Comparison of ENCODE assay signal across 13 cellular contexts in genomic region chr3:123884993-123885392, GRCh38. TPM values are rescaled to one million over a fixed set of nuclear protein-coding genes. Genes with fewer than 3 reads are reported as not detected.
DNase-seq lines count a peak whose midpoint lies in the region; ATAC-seq, FAIRE-seq and TF ChIP-seq lines count a peak whose summit lies in the region.
"Had no signal": no experiment of that assay in that cellular context is flagged by ENCODE, and none has a peak within 500 bp of the region (broad histone marks: within the 10 kb centered on the region; RNA-seq: fewer than 3 reads in every experiment).

No MANE protein-coding gene starts in this region.

- POLR2A ChIA-PET in BJ (lab: Charles Lee), result no interaction called here
- POLR2A ChIA-PET in naive thymus-derived CD8-positive, alpha-beta T cell (lab: Charles Lee), result no interaction called here

- H3K4me3 Mint-ChIP-seq in naive thymus-derived CD8-positive, alpha-beta T cell, result peak overlapping the region in 4 of 10 donors; percentile 5 to 68 (median 41)

- H3K4me3 ChIP-seq in BJ (ENCODE audit: low read depth, low read length), result peak overlapping the region; percentile 51
- H3K4me3 ChIP-seq in Loucy (ENCODE audit: low read length, poor library complexity, severe bottlenecking), result peak overlapping the region; percentile 78
- H3K4me3 ChIP-seq in choroid plexus epithelial cell (ENCODE audit: low read depth, low read length), result peak overlapping the region; percentile 65
- peak overlapping the region; percentile 44 for H3K4me3 ChIP-seq in neuron (ENCODE audit: low read length)
- H3K4me3 ChIP-seq: PC-9 had no signal

- H3K9ac ChIP-seq in Loucy (ENCODE audit: low read depth, low read length, poor library complexity, severe bottlenecking), result peak overlapping the region; percentile 50

- H3K27me3 Mint-ChIP-seq in naive thymus-derived CD8-positive, alpha-beta T cell, result peaks cover 28 to 77% (median 63%) of the 10 kb centered on the region in 5 donors

- H3K36me3 ChIP-seq in BJ (ENCODE audit: control insufficient read depth, insufficient read depth, low read length) (peaks cover 13% of the 10 kb centered on the region), Loucy (ENCODE audit: insufficient read depth, low read length) (no peaks in the 10 kb centered on the region), neuron (ENCODE audit: insufficient read depth, low read length) (no peaks in the 10 kb centered on the region)
- H3K36me3 ChIP-seq: lower lobe of right lung had no signal

- H4K20me1 ChIP-seq in Loucy (ENCODE audit: insufficient read depth, low read length, poor library complexity, severe bottlenecking), result no peaks in the 10 kb centered on the region

- H3K9me2 ChIP-seq in Loucy (replicated peaks; ENCODE audit: low read depth, low read length), result no peaks in the 10 kb centered on the region

- H3K4me1 Mint-ChIP-seq in naive thymus-derived CD8-positive, alpha-beta T cell, result peaks cover 4 to 19% (median 16%) of the 10 kb centered on the region in 4 donors

- H3K4me1 ChIP-seq in Loucy (ENCODE audit: insufficient read depth, low read length, poor library complexity, severe bottlenecking) (peaks cover 38% of the 10 kb centered on the region), neuron (ENCODE audit: insufficient read depth, low read length) (peaks cover 3% of the 10 kb centered on the region)

- H3K9me3 ChIP-seq in Loucy (ENCODE audit: insufficient read depth, low read depth, low read length) (no peaks in the 10 kb centered on the region), neuron (ENCODE audit: low read length) (no peaks in the 10 kb centered on the region)
- H3K9me3 ChIP-seq: lower lobe of right lung had no signal

- H3K27me3 ChIP-seq in BJ (ENCODE audit: control insufficient read depth, insufficient read depth, low read length) (no peaks in the 10 kb centered on the region), Loucy (ENCODE audit: insufficient read depth, low read length, poor library complexity, severe bottlenecking) (no peaks in the 10 kb centered on the region), neuron (ENCODE audit: insufficient read depth, low read length) (no peaks in the 10 kb centered on the region)

- peaks cover 0 to 4% (median 0%) of the 10 kb centered on the region in 3 donors for H3K36me3 Mint-ChIP-seq in naive thymus-derived CD8-positive, alpha-beta T cell

- no peaks in the 10 kb centered on the region for H3K79me2 ChIP-seq in Loucy (ENCODE audit: insufficient read depth, low read length)

- DNase-seq in BJ (ENCODE audit: low read depth) (no peak), choroid plexus epithelial cell (ENCODE audit: low read depth) (no peak), RCC 7860 (ENCODE audit: low spot score) (no peak), NCI-H187 (lab: John Stamatoyannopoulos, UW) (no peak), NCI-H2081 (lab: John Stamatoyannopoulos, UW) (no peak)
- DNase-seq in naive thymus-derived CD8-positive, alpha-beta T cell, result no peak

- no peak for FAIRE-seq in RCC 7860 (lab: Jason Lieb, UNC)
- FAIRE-seq: endometrium had no signal

- peaks cover 0 to 6% (median under 1%) of the 10 kb centered on the region in 9 donors for H3K9me3 Mint-ChIP-seq in naive thymus-derived CD8-positive, alpha-beta T cell
- H3K9me3 Mint-ChIP-seq: activated CD4-positive, alpha-beta memory T cell treated with anti-CD3 and anti-CD28 coated beads, Interleukin-2, amount 10 ng/mL, durations not matched to agents 7 days and 5 days had no signal

- TF ChIP-seq CTCF in BJ (IDR thresholded peaks at IDR 0.05; ENCODE audit: insufficient read depth, low read depth, low read length), result no peak
- TF ChIP-seq CTCF in Loucy (conservative IDR thresholded peaks at IDR 0.05; ENCODE audit: low read length), result no peak
- TF ChIP-seq CTCF in choroid plexus epithelial cell (conservative IDR thresholded peaks at IDR 0.05; ENCODE audit: low read depth, low read length), result no peak

- no peak overlapping the region for H3K27ac Mint-ChIP-seq in naive thymus-derived CD8-positive, alpha-beta T cell
- H3K27ac Mint-ChIP-seq: naive thymus-derived CD4-positive, alpha-beta T cell had no signal

- H3F3A ChIP-seq in Loucy (ENCODE audit: low read depth), result no peaks in the 10 kb centered on the region

- H2AFZ ChIP-seq in Loucy (ENCODE audit: low read length) (peak overlapping the region; percentile 88; the same call in 1 of the 2 replicates), neuron (ENCODE audit: low read depth, low read length) (no peak overlapping the region)
- H2AFZ ChIP-seq: PC-9 had no signal

- ATAC-seq in naive thymus-derived CD8-positive, alpha-beta T cell, result no peak

- peak overlapping the region; percentile 70 for H3K4me2 ChIP-seq in Loucy (ENCODE audit: low read depth, low read length, poor library complexity, severe bottlenecking)
- H3K4me2 ChIP-seq: PC-9 had no signal

- CTCF ChIA-PET in BJ (lab: Yijun Ruan, JAX), result no interaction called here

RNA-seq across cellular contexts. Expression of gene MYLK, which starts 0.9 kb away (rescaled TPM):
- polyA plus RNA-seq in BJ (2011; rRNA removed), result 407 and 734 TPM in 2 replicates
- 653 and 716 TPM in 2 replicates for polyA minus RNA-seq in BJ (2011; rRNA and poly(A)+ RNA removed)
- not detected for total RNA-seq in naive thymus-derived CD8-positive, alpha-beta T cell
- under 1 TPM; 0.02 to 0.16 (median 0.10) TPM for polyA plus RNA-seq in naive thymus-derived CD8-positive, alpha-beta T cell

Comparison
In these comparisons a context has a peak if more than half of its experiments do, and no peak if none do; other contexts are left out.
1. RNA of gene MYLK, which starts 0.9 kb away (polyA plus RNA-seq): 407 to 734 TPM in BJ; 0.02 to 0.16 TPM in naive thymus-derived CD8-positive, alpha-beta T cell; every median in the first group is over 100 times any median in the second.
2. Peak in every context shown above with its lines, with median percentiles within 50 percentile points of each other: H3K4me3 ChIP-seq.